In the genomic region with DNA sequence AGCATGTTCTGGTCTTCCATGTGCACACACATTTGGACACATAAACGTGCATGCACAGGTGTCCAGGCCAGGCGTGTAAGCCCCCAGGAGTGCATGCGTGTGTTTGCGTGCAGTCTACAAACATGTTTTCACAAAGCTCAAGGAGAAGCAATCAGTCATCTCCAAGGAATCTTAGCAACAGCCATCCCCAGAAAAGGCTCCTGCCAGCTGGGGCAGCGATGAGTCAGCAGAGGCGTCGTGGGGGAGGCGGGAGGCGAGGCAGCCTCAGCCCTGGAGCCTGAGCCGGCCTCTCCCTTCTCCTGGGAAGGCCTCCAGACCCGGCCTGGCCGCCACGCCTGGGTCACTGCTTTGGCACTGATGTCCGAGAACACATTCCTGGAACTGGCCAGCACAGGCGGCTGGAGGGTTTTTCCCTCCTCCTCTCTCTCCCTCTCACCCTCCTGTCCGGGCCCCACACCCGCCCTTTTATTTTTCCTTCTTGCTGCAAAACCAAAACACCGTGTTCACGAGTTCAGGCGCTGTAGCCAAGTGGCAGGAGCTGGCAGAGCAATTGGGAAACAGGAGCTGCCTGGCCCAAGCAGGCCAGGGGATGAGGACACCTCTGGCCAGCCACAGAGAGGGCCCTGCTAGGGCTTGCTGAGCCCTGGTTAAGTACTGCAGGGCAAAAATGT, we compare ENCODE assay signal across 8 cellular contexts.
DNase-seq lines count a peak whose midpoint lies in the region; ATAC-seq and TF ChIP-seq lines count a peak whose summit lies in the region.

No MANE protein-coding gene starts in this region.

- no peaks in the 10 kb centered on the region for H3K36me3 Mint-ChIP-seq in CD8-positive, alpha-beta T cell
- no peaks in the 10 kb centered on the region for H3K36me3 Mint-ChIP-seq in immature natural killer cell

- no peak overlapping the region for H3K4me3 ChIP-seq in CD8-positive, alpha-beta T cell (ENCODE audit: low read depth, low read length)

- no peaks in the 10 kb centered on the region for H3K27me3 Mint-ChIP-seq in CD8-positive, alpha-beta T cell (ENCODE audit: low read depth)
- H3K27me3 Mint-ChIP-seq in immature natural killer cell (ENCODE audit: low read depth in 3 of 3): peaks cover 0 to 8% (median 2%) of the 10 kb centered on the region in 3 donors

- DNase-seq in SIG-M5 treated with dmso at 0.1 percent for 504 hours (lab: John Stamatoyannopoulos, UW; ENCODE audit: unreplicated experiment) (peak; percentile 34), SIG-M5 (lab: John Stamatoyannopoulos, UW) (no peak), NCI-H2107 treated with DMSO at 0.1 percent for 48 hours (lab: John Stamatoyannopoulos, UW; ENCODE audit: unreplicated experiment) (peak; percentile 88), astrocyte of the hippocampus (ENCODE audit: low read depth, low spot score) (peak; percentile 99), left ventricle myocardium superior (peak; percentile 97), pulmonary artery endothelial cell (ENCODE audit: low read depth, low spot score) (peak; percentile 87), immature natural killer cell (no peak)
- DNase-seq in CD8-positive, alpha-beta T cell: no peak

- CTCF ChIA-PET in CD8-positive, alpha-beta T cell (lab: Charles Lee): interaction anchor here (0.9 to 5.9 kb wide), 10 partner anchors 10 to 152 kb away, joined by 3 to 58 read pairs (median 7); no protein-coding TSS in a partner anchor

- ATAC-seq in left ventricle myocardium superior: peak; percentile 87
- ATAC-seq in CD8-positive, alpha-beta T cell: no peak

- H3K4me1 Mint-ChIP-seq in CD8-positive, alpha-beta T cell (ENCODE audit: low read depth): peaks cover 29% of the 10 kb centered on the region
- peaks cover 26 to 30% of the 10 kb centered on the region in 2 donors for H3K4me1 Mint-ChIP-seq in immature natural killer cell

- intact Hi-C loops in left ventricle myocardium superior (cut with micrococcal nuclease): loop anchor here (10.0 kb wide), 1 partner anchor 106 kb away; a partner anchor contains a TSS
- intact Hi-C loops in CD8-positive, alpha-beta T cell (cut with DNase I, micrococcal nuclease): no loop called here

- H3K27ac ChIP-seq in CD8-positive, alpha-beta T cell (ENCODE audit: low read depth, low read length): no peak overlapping the region

- H3K9me3 Mint-ChIP-seq in CD8-positive, alpha-beta T cell: no peaks in the 10 kb centered on the region
- no peaks in the 10 kb centered on the region for H3K9me3 Mint-ChIP-seq in immature natural killer cell

- H3K36me3 ChIP-seq in CD8-positive, alpha-beta T cell (ENCODE audit: insufficient read depth, low read length): no peaks in the 10 kb centered on the region

- H3K9me3 ChIP-seq in CD8-positive, alpha-beta T cell (ENCODE audit: low read length): no peaks in the 10 kb centered on the region

- H3K27me3 ChIP-seq in CD8-positive, alpha-beta T cell (ENCODE audit: insufficient read depth, low read length): no peaks in the 10 kb centered on the region

- POLR2A ChIA-PET in CD8-positive, alpha-beta T cell (lab: Charles Lee): interaction anchor here (0.6 kb wide), 1 partner anchor 9 kb away, joined by 3 read pairs; no protein-coding TSS in a partner anchor

- peaks cover 17% of the 10 kb centered on the region for H3K4me1 ChIP-seq in CD8-positive, alpha-beta T cell (ENCODE audit: insufficient read depth, low read length)

- no peak overlapping the region for H3K4me3 Mint-ChIP-seq in CD8-positive, alpha-beta T cell
- no peak overlapping the region for H3K4me3 Mint-ChIP-seq in immature natural killer cell

- no peak for TF ChIP-seq CTCF in CD8-positive, alpha-beta T cell (IDR thresholded peaks at IDR 0.05)

- no peak overlapping the region for H3K27ac Mint-ChIP-seq in CD8-positive, alpha-beta T cell
- H3K27ac Mint-ChIP-seq in immature natural killer cell: no peak overlapping the region

Comparison
In these comparisons a context has a peak if more than half of its experiments do, and no peak if none do; other contexts are left out.
1. DNase-seq: peak in SIG-M5 treated with dmso at 0.1 percent for 504 hours (single experiment), NCI-H2107 treated with DMSO at 0.1 percent for 48 hours (single experiment), astrocyte of the hippocampus (single experiment), left ventricle myocardium superior (single experiment) and pulmonary artery endothelial cell (single experiment); none in SIG-M5 (single experiment), CD8-positive, alpha-beta T cell (0 of 7) and immature natural killer cell (0 of 3).